In the genomic region with DNA sequence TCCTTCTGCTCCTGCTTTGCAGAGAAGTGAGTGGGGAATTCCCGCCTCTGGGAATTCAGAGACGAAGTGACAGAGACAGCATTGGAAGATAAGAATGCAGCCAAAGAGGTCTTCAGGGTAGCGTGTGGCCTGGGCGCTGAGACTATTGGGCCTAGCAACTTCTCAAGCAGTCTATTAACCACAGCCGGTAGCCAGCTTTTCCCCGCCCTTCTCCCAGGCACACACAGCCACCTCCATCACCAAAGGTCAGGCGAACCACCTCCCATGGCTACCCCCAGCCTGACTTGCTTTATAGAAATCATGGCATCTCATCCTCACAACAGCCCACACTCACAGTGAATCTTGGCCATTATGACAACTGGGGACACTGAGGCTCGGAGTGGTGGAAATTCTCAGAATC, we compare ENCODE assay signal across 28 cellular contexts.
"Had no signal": no experiment of that assay in that cellular context is flagged by ENCODE, and none has a peak within 500 bp of the region (broad histone marks: within the 10 kb centered on the region; RNA-seq: fewer than 3 reads in every experiment).

No MANE protein-coding gene starts in this region.

- H3K9me3 Mint-ChIP-seq: memory B cell; naive thymus-derived CD4-positive, alpha-beta T cell; nephron; stimulated activated naive CD8-positive, alpha-beta T cell treated with anti-CD3 and anti-CD28 coated beads, Interleukin-15, amount 100 ng/mL, for 72 hours had no signal

- H3K9me3 ChIP-seq: esophagus squamous epithelium, ovary, psoas muscle, suprapubic skin, transverse colon, upper lobe of right lung, uterus had no signal

- H3K36me3 Mint-ChIP-seq: memory B cell; naive thymus-derived CD4-positive, alpha-beta T cell had no signal

- H3K4me1 ChIP-seq: psoas muscle had no signal

- H3K4me3 ChIP-seq: coronary artery, esophagus squamous epithelium, lung, ovary, psoas muscle, suprapubic skin, transverse colon, upper lobe of right lung, uterus had no signal

- ATAC-seq: left ventricle myocardium superior; naive thymus-derived CD4-positive, alpha-beta T cell; psoas muscle; right cardiac atrium; stimulated activated naive CD8-positive, alpha-beta T cell treated with anti-CD3 and anti-CD28 coated beads, Interleukin-15, amount 100 ng/mL, for 72 hours; upper lobe of right lung had no signal

- H3K36me3 ChIP-seq: esophagus squamous epithelium, ovary, suprapubic skin, transverse colon, upper lobe of right lung, uterus had no signal

- H3K4me3 Mint-ChIP-seq: memory B cell; naive thymus-derived CD4-positive, alpha-beta T cell; nephron; stimulated activated naive CD8-positive, alpha-beta T cell treated with anti-CD3 and anti-CD28 coated beads, Interleukin-15, amount 100 ng/mL, for 72 hours had no signal

- H3K27ac ChIP-seq: coronary artery, esophagus squamous epithelium, ovary, psoas muscle, suprapubic skin, transverse colon, upper lobe of right lung, uterus had no signal

- H3K27me3 ChIP-seq: ovary, suprapubic skin, transverse colon, upper lobe of right lung, uterus had no signal

- H3K27ac Mint-ChIP-seq: memory B cell; naive thymus-derived CD4-positive, alpha-beta T cell; nephron; stimulated activated naive CD8-positive, alpha-beta T cell treated with anti-CD3 and anti-CD28 coated beads, Interleukin-15, amount 100 ng/mL, for 72 hours had no signal

- DNase-seq: dermis blood vessel endothelial cell; effector memory CD4-positive, alpha-beta T cell; esophagus squamous epithelium; foreskin melanocyte; left ventricle myocardium superior; midbrain; naive thymus-derived CD4-positive, alpha-beta T cell; occipital lobe; ovary; psoas muscle; right cardiac atrium; small intestine; stimulated activated CD4-positive, alpha-beta T cell treated with anti-CD3 and anti-CD28 coated beads, Interleukin-12 subunit alpha, Interleukin-12 subunit beta, amount 100 ng/mL, for 4 hours; stimulated activated CD4-positive, alpha-beta T cell treated with anti-CD3 and anti-CD28 coated beads, Interleukin-1b, Interleukin-23, amount 100 ng/mL, for 48 hours; stimulated activated CD4-positive, alpha-beta T cell treated with anti-CD3 and anti-CD28 coated beads, Interleukin-4, amount 100 ng/mL, for 1 hour; stimulated activated CD8-positive, alpha-beta memory T cell treated with anti-CD3 and anti-CD28 coated beads, Interleukin-4, amount 100 ng/mL, for 48 hours; stimulated activated naive CD4-positive, alpha-beta T cell; stimulated activated naive CD8-positive, alpha-beta T cell treated with anti-CD3 and anti-CD28 coated beads, Interleukin-15, amount 100 ng/mL, for 72 hours; transverse colon; upper lobe of right lung; uterus had no signal

- FAIRE-seq: endothelial cell of umbilical vein, keratinocyte, small intestine had no signal
